ENCODE assay signal across 9 cellular contexts in genomic region chr1:36300526-36300925, GRCh38. TPM values are rescaled to one million over a fixed set of nuclear protein-coding genes. Genes with fewer than 3 reads are reported as not detected.
DNase-seq lines count a peak whose midpoint lies in the region; ATAC-seq, FAIRE-seq and TF ChIP-seq lines count a peak whose summit lies in the region.
"Had no signal": no experiment of that assay in that cellular context is flagged by ENCODE, and none has a peak within 500 bp of the region (broad histone marks: within the 10 kb centered on the region; RNA-seq: fewer than 3 reads in every experiment).

No MANE protein-coding gene starts in this region.

- H3K4me3 ChIP-seq in keratinocyte (ENCODE audit: control insufficient read depth in 2 of 3, extremely low read depth in 1 of 3, insufficient read depth in 2 of 3, low read depth in 1 of 3, low read length in 3 of 3) (no peak overlapping the region), subcutaneous abdominal adipose tissue (ENCODE audit: low read depth in 1 of 5, low read length in 5 of 5) (no peak overlapping the region)

- H3K27me3 Mint-ChIP-seq in activated CD4-positive, alpha-beta T cell treated with anti-CD3 and anti-CD28 coated beads, Interleukin-2, amount 10 ng/mL, durations not matched to agents 7 days and 5 days, result no peaks in the 10 kb centered on the region
- no peaks in the 10 kb centered on the region for H3K27me3 Mint-ChIP-seq in activated T-helper 1 cell treated with anti-CD3 and anti-CD28 coated beads, Interleukin-12 subunit alpha, Interleukin-12 subunit beta, Interleukin-2, Interleukin-4 antibody, amounts not matched to agents 30 ng/mL and 10 ng/mL and 1 ng/mL, durations not matched to agents 14 hours and 24 hours and 36 hours (ENCODE audit: insufficient read depth)

- POLR2A ChIA-PET in activated CD4-positive, alpha-beta T cell treated with anti-CD3 and anti-CD28 coated beads, Interleukin-2, amount 10 ng/mL, durations not matched to agents 7 days and 5 days (lab: Charles Lee), result interaction anchor here (1.1 kb wide), 1 partner anchor 76 kb away, joined by 3 read pairs; the partner anchor contains the start of gene THRAP3

- dilution Hi-C loops in keratinocyte (cut with MboI; ENCODE audit: extremely low pct_ligation_motif_present, low sequenced_read_pairs), result no loop called here

- peaks cover 21 to 53% of the 10 kb centered on the region in 2 experiments for H3K36me3 ChIP-seq in keratinocyte (ENCODE audit: control insufficient read depth in 2 of 2, extremely low read depth in 1 of 2, insufficient read depth in 2 of 2, low read length in 2 of 2)
- H3K36me3 ChIP-seq in subcutaneous abdominal adipose tissue (ENCODE audit: control insufficient read depth in 5 of 5, insufficient read depth in 5 of 5, low read length in 5 of 5), result peaks cover 20 to 82% (median 70%) of the 10 kb centered on the region in 5 donors

- no peak overlapping the region for H2AFZ ChIP-seq in keratinocyte (ENCODE audit: control insufficient read depth, low read length)

- no peak for DNase-seq in activated CD4-positive, alpha-beta T cell treated with anti-CD3 and anti-CD28 coated beads, Interleukin-2, amount 10 ng/mL, durations not matched to agents 7 days and 5 days
- DNase-seq in activated CD4-positive, alpha-beta T cell treated with anti-CD3 and anti-CD28 coated beads, Interleukin-2, amount 50 U/mL, for 48 hours, result no peak
- DNase-seq in activated T-helper 1 cell treated with anti-CD3 and anti-CD28 coated beads, Interleukin-12 subunit alpha, Interleukin-12 subunit beta, Interleukin-2, Interleukin-4 antibody, amounts not matched to agents 30 ng/mL and 10 ng/mL and 1 ng/mL, durations not matched to agents 14 hours and 24 hours and 36 hours (ENCODE audit: low spot score), result no peak
- peak; percentile 67 for DNase-seq in keratinocyte (ENCODE audit: low read depth, low spot score)
- DNase-seq: occipital lobe had no signal

- H3K36me3 Mint-ChIP-seq in activated CD4-positive, alpha-beta T cell treated with anti-CD3 and anti-CD28 coated beads, Interleukin-2, amount 10 ng/mL, durations not matched to agents 7 days and 5 days (ENCODE audit: low read depth), result peaks cover 49% of the 10 kb centered on the region
- H3K36me3 Mint-ChIP-seq in activated T-helper 1 cell treated with anti-CD3 and anti-CD28 coated beads, Interleukin-12 subunit alpha, Interleukin-12 subunit beta, Interleukin-2, Interleukin-4 antibody, amounts not matched to agents 30 ng/mL and 10 ng/mL and 1 ng/mL, durations not matched to agents 14 hours and 24 hours and 36 hours (ENCODE audit: low read depth), result peaks cover 52% of the 10 kb centered on the region

- no peak overlapping the region for H3K4me3 Mint-ChIP-seq in activated CD4-positive, alpha-beta T cell treated with anti-CD3 and anti-CD28 coated beads, Interleukin-2, amount 10 ng/mL, durations not matched to agents 7 days and 5 days
- H3K4me3 Mint-ChIP-seq in activated T-helper 1 cell treated with anti-CD3 and anti-CD28 coated beads, Interleukin-12 subunit alpha, Interleukin-12 subunit beta, Interleukin-2, Interleukin-4 antibody, amounts not matched to agents 30 ng/mL and 10 ng/mL and 1 ng/mL, durations not matched to agents 14 hours and 24 hours and 36 hours, result no peak overlapping the region

- no peaks in the 10 kb centered on the region for H4K20me1 ChIP-seq in keratinocyte (ENCODE audit: control insufficient read depth, extremely low read depth, insufficient read depth, low read length)

- ATAC-seq in HG03097 (IDR thresholded peaks at IDR 0.05; ENCODE audit: low FRiP score, unreplicated experiment) (no peak), GM21786 (IDR thresholded peaks at IDR 0.05; ENCODE audit: unreplicated experiment) (no peak), GM19324 (IDR thresholded peaks at IDR 0.05; ENCODE audit: low FRiP score, unreplicated experiment) (no peak)

- H3K9ac ChIP-seq in keratinocyte (ENCODE audit: control insufficient read depth, extremely low read depth, insufficient read depth, low read length) (peak overlapping the region; percentile 67), subcutaneous abdominal adipose tissue (ENCODE audit: low read length in 5 of 5) (peak overlapping the region in 4 of 5 donors; percentile 25 to 35 (median 33))

- no peaks in the 10 kb centered on the region for H3K9me3 ChIP-seq in keratinocyte (ENCODE audit: control insufficient read depth, low read depth, low read length)
- H3K9me3 ChIP-seq in subcutaneous abdominal adipose tissue (ENCODE audit: control insufficient read depth in 5 of 5, low read length in 5 of 5), result no peaks in the 10 kb centered on the region

- TF ChIP-seq CTCF in keratinocyte (optimal IDR thresholded peaks at IDR 0.05 in 1 of 3, IDR thresholded peaks at IDR 0.05 in 1 of 3, conservative IDR thresholded peaks at IDR 0.05 in 1 of 3; ENCODE audit: extremely low read depth in 1 of 3, insufficient read depth in 2 of 3, low read length in 3 of 3), result no peak

- CTCF ChIA-PET in activated CD4-positive, alpha-beta T cell treated with anti-CD3 and anti-CD28 coated beads, Interleukin-2, amount 10 ng/mL, durations not matched to agents 7 days and 5 days (lab: Charles Lee), result interaction anchor here (0.6 to 1.7 kb wide), 13 partner anchors 8 to 151 kb away, joined by 3 to 8 read pairs (median 4); partner anchors contain the start of gene TRAPPC3

- intact Hi-C loops in activated T-helper 1 cell treated with anti-CD3 and anti-CD28 coated beads, Interleukin-12 subunit alpha, Interleukin-12 subunit beta, Interleukin-2, Interleukin-4 antibody, amounts not matched to agents 30 ng/mL and 10 ng/mL and 1 ng/mL, durations not matched to agents 14 hours and 24 hours and 36 hours (cut with micrococcal nuclease), result no loop called here

- H3K79me2 ChIP-seq in keratinocyte (ENCODE audit: control insufficient read depth, insufficient read depth, low read length), result peaks cover 2% of the 10 kb centered on the region

- peaks cover 16% of the 10 kb centered on the region for H3K4me1 Mint-ChIP-seq in activated CD4-positive, alpha-beta T cell treated with anti-CD3 and anti-CD28 coated beads, Interleukin-2, amount 10 ng/mL, durations not matched to agents 7 days and 5 days
- peaks cover 36% of the 10 kb centered on the region for H3K4me1 Mint-ChIP-seq in activated T-helper 1 cell treated with anti-CD3 and anti-CD28 coated beads, Interleukin-12 subunit alpha, Interleukin-12 subunit beta, Interleukin-2, Interleukin-4 antibody, amounts not matched to agents 30 ng/mL and 10 ng/mL and 1 ng/mL, durations not matched to agents 14 hours and 24 hours and 36 hours (ENCODE audit: low read depth)

- peak overlapping the region; percentile 43 for H3K27ac Mint-ChIP-seq in activated CD4-positive, alpha-beta T cell treated with anti-CD3 and anti-CD28 coated beads, Interleukin-2, amount 10 ng/mL, durations not matched to agents 7 days and 5 days
- peak overlapping the region; percentile 85 for H3K27ac Mint-ChIP-seq in activated T-helper 1 cell treated with anti-CD3 and anti-CD28 coated beads, Interleukin-12 subunit alpha, Interleukin-12 subunit beta, Interleukin-2, Interleukin-4 antibody, amounts not matched to agents 30 ng/mL and 10 ng/mL and 1 ng/mL, durations not matched to agents 14 hours and 24 hours and 36 hours

- H3K9me1 ChIP-seq in keratinocyte (ENCODE audit: control insufficient read depth, extremely low read depth, insufficient read depth, low read length), result no peaks in the 10 kb centered on the region

- no peak for FAIRE-seq in keratinocyte (lab: Jason Lieb, UNC)

- H3K4me2 ChIP-seq in keratinocyte (ENCODE audit: control insufficient read depth, extremely low read depth, insufficient read depth, low read depth, low read length), result peak overlapping the region; percentile 59

- peak overlapping the region; percentile 92 for H3K27ac ChIP-seq in keratinocyte (ENCODE audit: control insufficient read depth, insufficient read depth, low read length)
- H3K27ac ChIP-seq in subcutaneous abdominal adipose tissue (ENCODE audit: low read depth, low read length), result peak overlapping the region; percentile 92

- no peaks in the 10 kb centered on the region for H3K9me3 Mint-ChIP-seq in activated CD4-positive, alpha-beta T cell treated with anti-CD3 and anti-CD28 coated beads, Interleukin-2, amount 10 ng/mL, durations not matched to agents 7 days and 5 days
- no peaks in the 10 kb centered on the region for H3K9me3 Mint-ChIP-seq in activated T-helper 1 cell treated with anti-CD3 and anti-CD28 coated beads, Interleukin-12 subunit alpha, Interleukin-12 subunit beta, Interleukin-2, Interleukin-4 antibody, amounts not matched to agents 30 ng/mL and 10 ng/mL and 1 ng/mL, durations not matched to agents 14 hours and 24 hours and 36 hours

- no peaks in the 10 kb centered on the region for H3K27me3 ChIP-seq in keratinocyte (ENCODE audit: control insufficient read depth, extremely low read depth, insufficient read depth, low read length)
- no peaks in the 10 kb centered on the region for H3K27me3 ChIP-seq in subcutaneous abdominal adipose tissue (ENCODE audit: control insufficient read depth in 5 of 5, insufficient read depth in 4 of 5, low read length in 5 of 5)

- H3K4me1 ChIP-seq in keratinocyte (ENCODE audit: control insufficient read depth, extremely low read depth, insufficient read depth, low read length) (peaks cover 22% of the 10 kb centered on the region), subcutaneous abdominal adipose tissue (ENCODE audit: control insufficient read depth in 5 of 5, insufficient read depth in 5 of 5, low read length in 5 of 5) (peaks cover 6 to 26% (median 10%) of the 10 kb centered on the region in 5 donors)

RNA-seq across cellular contexts. Expression of gene SH3D21, which starts 5.6 kb away (rescaled TPM):
- 1 to 10 TPM; 6.5 to 6.9 TPM for total RNA-seq in activated CD4-positive, alpha-beta T cell treated with anti-CD3 and anti-CD28 coated beads, Interleukin-2, amount 10 ng/mL, durations not matched to agents 7 days and 5 days
- 7.5 and 8.3 TPM in 2 replicates for total RNA-seq in activated T-helper 1 cell treated with anti-CD3 and anti-CD28 coated beads, Interleukin-12 subunit alpha, Interleukin-12 subunit beta, Interleukin-2, Interleukin-4 antibody, amounts not matched to agents 30 ng/mL and 10 ng/mL and 1 ng/mL, durations not matched to agents 14 hours and 24 hours and 36 hours
- polyA plus RNA-seq in keratinocyte, result 4.8 to 17.4 TPM (median 7.1 TPM) in 3 replicates
- 24.5 TPM for polyA plus RNA-seq in keratinocyte (2011; ENCODE audit: low read depth)
- 2.9 and 3.6 TPM in 2 replicates for polyA plus RNA-seq in keratinocyte (2011; cell fraction: cytosol; rRNA removed)
- 69.0 and 93.2 TPM in 2 replicates for polyA plus RNA-seq in keratinocyte (2011; cell fraction: nucleus; rRNA removed)
- 6.6 and 24.3 TPM in 2 replicates for polyA plus RNA-seq in keratinocyte (2012; ENCODE audit: low replicate concordance)
- polyA minus RNA-seq in keratinocyte, result 3.2 to 7.3 TPM (median 5.8 TPM) in 3 replicates
- polyA minus RNA-seq in keratinocyte (2011; cell fraction: cytosol; rRNA and poly(A)+ RNA removed), result 3.1 TPM
- polyA minus RNA-seq in keratinocyte (2011; cell fraction: nucleus; rRNA and poly(A)+ RNA removed), result 11.2 and 14.5 TPM in 2 replicates

RNA-seq across cellular contexts. Expression of gene EVA1B, which starts 22.9 kb away (rescaled TPM):
- 1 to 10 TPM; 7.3 to 9.3 TPM for total RNA-seq in activated CD4-positive, alpha-beta T cell treated with anti-CD3 and anti-CD28 coated beads, Interleukin-2, amount 10 ng/mL, durations not matched to agents 7 days and 5 days
- total RNA-seq in activated T-helper 1 cell treated with anti-CD3 and anti-CD28 coated beads, Interleukin-12 subunit alpha, Interleukin-12 subunit beta, Interleukin-2, Interleukin-4 antibody, amounts not matched to agents 30 ng/mL and 10 ng/mL and 1 ng/mL, durations not matched to agents 14 hours and 24 hours and 36 hours, result 10.6 and 10.9 TPM in 2 replicates
- polyA plus RNA-seq in keratinocyte, result 2.4 to 4.3 TPM (median 2.7 TPM) in 3 replicates
- 0.40 TPM for polyA plus RNA-seq in keratinocyte (2011; ENCODE audit: low read depth)
- 1.3 and 5.8 TPM in 2 replicates for polyA plus RNA-seq in keratinocyte (2011; cell fraction: cytosol; rRNA removed)
- 0.52 and 1.8 TPM in 2 replicates for polyA plus RNA-seq in keratinocyte (2011; cell fraction: nucleus; rRNA removed)
- 7.1 and 10.5 TPM in 2 replicates for polyA plus RNA-seq in keratinocyte (2012; ENCODE audit: low replicate concordance)
- polyA minus RNA-seq in keratinocyte, result 0.16 to 1.2 TPM (median 0.26 TPM) in 3 replicates
- polyA minus RNA-seq in keratinocyte (2011; cell fraction: cytosol; rRNA and poly(A)+ RNA removed), result 6.1 TPM
- polyA minus RNA-seq in keratinocyte (2011; cell fraction: nucleus; rRNA and poly(A)+ RNA removed), result 0.70 and 0.84 TPM in 2 replicates
